ENCODE assay signal across 20 cellular contexts in the genomic region with DNA sequence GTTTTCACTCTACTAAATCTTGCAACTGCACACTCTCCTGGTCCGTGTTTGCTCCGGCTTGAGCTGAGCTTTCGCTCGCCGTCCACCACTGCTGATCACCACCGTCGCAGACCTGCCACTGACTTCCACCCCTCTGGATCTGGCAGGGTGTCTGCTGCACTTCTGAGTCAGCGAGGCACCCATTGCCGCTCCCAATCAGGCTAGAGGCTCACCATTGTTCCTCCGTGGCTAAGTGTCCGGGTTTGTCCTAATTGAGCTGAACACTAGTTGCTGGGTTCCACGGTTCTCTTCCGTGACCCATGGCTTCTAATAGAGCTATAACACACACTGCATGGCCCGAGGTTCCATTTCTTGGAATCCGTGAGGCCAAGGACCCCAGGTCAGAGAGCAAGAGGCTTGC.
"Had no signal": no experiment of that assay in that cellular context is flagged by ENCODE, and none has a peak within 500 bp of the region (broad histone marks: within the 10 kb centered on the region; RNA-seq: fewer than 3 reads in every experiment).

No MANE protein-coding gene starts in this region.

- H3K27me3 ChIP-seq: body of pancreas, upper lobe of left lung had no signal

- ATAC-seq: activated CD8-positive, alpha-beta memory T cell treated with anti-CD3 and anti-CD28 coated beads, Interleukin-2, amount 10 ng/mL, durations not matched to agents 7 days and 5 days; activated T-helper 17 cell treated with anti-CD3 and anti-CD28 coated beads, Interleukin-2, amount 50 U/mL, for 72 hours; body of pancreas; naive thymus-derived CD8-positive, alpha-beta T cell; T-cell had no signal

- H3K36me3 ChIP-seq: upper lobe of left lung had no signal

- H3K9me3 Mint-ChIP-seq: activated T-helper 17 cell treated with anti-CD3 and anti-CD28 coated beads, Interleukin-2, amount 50 U/mL, for 72 hours; immature natural killer cell had no signal

- H3K27ac ChIP-seq: body of pancreas, upper lobe of left lung had no signal

- H3K4me3 ChIP-seq: body of pancreas, upper lobe of left lung had no signal

- H3K27ac Mint-ChIP-seq: activated CD4-positive, alpha-beta memory T cell treated with anti-CD3 and anti-CD28 coated beads, Interleukin-2, amount 10 ng/mL, durations not matched to agents 7 days and 5 days; activated CD8-positive, alpha-beta memory T cell treated with anti-CD3 and anti-CD28 coated beads, Interleukin-2, amount 10 ng/mL, durations not matched to agents 7 days and 5 days; activated naive CD8-positive, alpha-beta T cell treated with anti-CD3 and anti-CD28 coated beads, Interleukin-2, amount 10 ng/mL, durations not matched to agents 7 days and 5 days; activated T-helper 17 cell treated with anti-CD3 and anti-CD28 coated beads, Interleukin-2, amount 50 U/mL, for 72 hours; endodermal cell; immature natural killer cell; naive thymus-derived CD8-positive, alpha-beta T cell; stimulated activated naive CD8-positive, alpha-beta T cell treated with anti-CD3 and anti-CD28 coated beads, Interleukin-15, Interleukin-2, amounts not matched to agents 100 ng/mL and 50 ng/mL, for 24 hours; T-cell had no signal

- H3K4me1 Mint-ChIP-seq: activated naive CD8-positive, alpha-beta T cell treated with anti-CD3 and anti-CD28 coated beads, Interleukin-2, amount 10 ng/mL, durations not matched to agents 7 days and 5 days; activated T-helper 17 cell treated with anti-CD3 and anti-CD28 coated beads, Interleukin-2, amount 50 U/mL, for 72 hours; immature natural killer cell; naive thymus-derived CD8-positive, alpha-beta T cell; T-cell had no signal

- H3K4me3 Mint-ChIP-seq: activated CD4-positive, alpha-beta memory T cell treated with anti-CD3 and anti-CD28 coated beads, Interleukin-2, amount 10 ng/mL, durations not matched to agents 7 days and 5 days; activated CD8-positive, alpha-beta memory T cell treated with anti-CD3 and anti-CD28 coated beads, Interleukin-2, amount 10 ng/mL, durations not matched to agents 7 days and 5 days; activated naive CD8-positive, alpha-beta T cell treated with anti-CD3 and anti-CD28 coated beads, Interleukin-2, amount 10 ng/mL, durations not matched to agents 7 days and 5 days; activated T-helper 17 cell treated with anti-CD3 and anti-CD28 coated beads, Interleukin-2, amount 50 U/mL, for 72 hours; endodermal cell; immature natural killer cell; stimulated activated naive CD8-positive, alpha-beta T cell treated with anti-CD3 and anti-CD28 coated beads, Interleukin-15, Interleukin-2, amounts not matched to agents 100 ng/mL and 50 ng/mL, for 24 hours; T-cell had no signal

- H3K36me3 Mint-ChIP-seq: immature natural killer cell; naive thymus-derived CD8-positive, alpha-beta T cell; T-cell had no signal

- DNase-seq: activated CD4-positive, alpha-beta memory T cell treated with anti-CD3 and anti-CD28 coated beads, Interleukin-2, amount 10 ng/mL, durations not matched to agents 7 days and 5 days; activated CD4-positive, alpha-beta T cell treated with anti-CD3 and anti-CD28 coated beads for 48 hours; activated CD4-positive, CD25-positive, alpha-beta regulatory T cell; activated CD8-positive, alpha-beta memory T cell treated with anti-CD3 and anti-CD28 coated beads, Interleukin-2, amount 10 ng/mL, durations not matched to agents 7 days and 5 days; activated naive CD4-positive, alpha-beta T cell; activated naive CD8-positive, alpha-beta T cell treated with anti-CD3 and anti-CD28 coated beads, Interleukin-2, amount 10 ng/mL, durations not matched to agents 7 days and 5 days; body of pancreas; caudate nucleus; endodermal cell; immature natural killer cell; mesendoderm; naive thymus-derived CD8-positive, alpha-beta T cell; retina; stimulated activated CD4-positive, alpha-beta T cell treated with anti-CD3 and anti-CD28 coated beads, Interleukin-15, amount 100 ng/mL, for 24 hours; stimulated activated CD4-positive, alpha-beta T cell treated with anti-CD3 and anti-CD28 coated beads, Interleukin-2, amount 100 ng/mL, for 48 hours; T-cell; T1000; upper lobe of left lung had no signal

- H3K4me1 ChIP-seq: body of pancreas, upper lobe of left lung had no signal

- H3K9me3 ChIP-seq: body of pancreas, upper lobe of left lung had no signal
